ENCODE assay signal across 8 cellular contexts in genomic region chr20:34871966-34872603, GRCh38. TPM values are rescaled to one million over a fixed set of nuclear protein-coding genes. Genes with fewer than 3 reads are reported as not detected.
DNase-seq lines count a peak whose midpoint lies in the region; ATAC-seq and TF ChIP-seq lines count a peak whose summit lies in the region.

No MANE protein-coding gene starts in this region.

- H3K27me3 ChIP-seq in lower lobe of right lung (ENCODE audit: low read depth) (no peaks in the 10 kb centered on the region), tibial nerve (no peaks in the 10 kb centered on the region)

- TF ChIP-seq CTCF in astrocyte of the cerebellum (IDR thresholded peaks at IDR 0.05; ENCODE audit: low read depth, low read length, missing control alignments), result no peak
- no peak for TF ChIP-seq CTCF in lower lobe of right lung (IDR thresholded peaks at IDR 0.05)
- no peak for TF ChIP-seq CTCF in tibial nerve (IDR thresholded peaks at IDR 0.05)

- WGBS in tibial nerve, 2 donors, result 32 to 37% methylated on average over 10 of the region's 10 CpGs

- DNase-seq in activated naive CD4-positive, alpha-beta T cell treated with anti-CD3 and anti-CD28 coated beads for 36 hours, result no peak
- DNase-seq in activated naive CD4-positive, alpha-beta T cell (lab: John Stamatoyannopoulos, UW), result no peak
- DNase-seq in astrocyte of the cerebellum (ENCODE audit: low read depth), result no peak
- no peak for DNase-seq in lower lobe of right lung
- no peak for DNase-seq in tibial nerve (ENCODE audit: low spot score in 2 of 2)
- DNase-seq in amniotic stem cell (lab: John Stamatoyannopoulos, UW), result no peak
- DNase-seq in DMS 273 treated with DMSO at 0.1 percent for 48 hours (lab: John Stamatoyannopoulos, UW), result no peak

- H3K4me1 ChIP-seq in lower lobe of right lung (peaks cover 45% of the 10 kb centered on the region), tibial nerve (peaks cover 0 to 45% (median 10%) of the 10 kb centered on the region in 4 donors)

- peaks cover 53% of the 10 kb centered on the region for H3K4me1 Mint-ChIP-seq in activated naive CD4-positive, alpha-beta T cell treated with anti-CD3 and anti-CD28 coated beads for 36 hours (ENCODE audit: low read depth)

- no peaks in the 10 kb centered on the region for H3K9me3 ChIP-seq in lower lobe of right lung
- H3K9me3 ChIP-seq in tibial nerve, result no peaks in the 10 kb centered on the region

- TF ChIP-seq POLR2A in tibial nerve (IDR thresholded peaks at IDR 0.05), result no peak

- no peak for TF ChIP-seq EP300 in tibial nerve (IDR thresholded peaks at IDR 0.05)

- H3K27ac ChIP-seq in lower lobe of right lung (peak overlapping the region; percentile 75), tibial nerve (peak overlapping the region; percentile 66 to 89 (median 80))

- intact Hi-C loops in activated naive CD4-positive, alpha-beta T cell treated with anti-CD3 and anti-CD28 coated beads for 36 hours (cut with micrococcal nuclease), result loop anchor here (1.0 to 10.0 kb wide), 2 partner anchors 38 to 403 kb away; partner anchors contain the start of gene MMP24OS
- intact Hi-C loops in lower lobe of right lung (cut with DNase I), result no loop called here

- no peaks in the 10 kb centered on the region for H3K9me3 Mint-ChIP-seq in activated naive CD4-positive, alpha-beta T cell treated with anti-CD3 and anti-CD28 coated beads for 36 hours

- in situ Hi-C loops in astrocyte of the cerebellum (cut with HindIII; ENCODE audit: low sequenced_read_pairs), result no loop called here

- no peaks in the 10 kb centered on the region for H3K27me3 Mint-ChIP-seq in activated naive CD4-positive, alpha-beta T cell treated with anti-CD3 and anti-CD28 coated beads for 36 hours (ENCODE audit: low read depth)

- ATAC-seq in lower lobe of right lung (no peak), GM19023 (IDR thresholded peaks at IDR 0.05; ENCODE audit: unreplicated experiment) (no peak)

- no peaks in the 10 kb centered on the region for H3K36me3 Mint-ChIP-seq in activated naive CD4-positive, alpha-beta T cell treated with anti-CD3 and anti-CD28 coated beads for 36 hours (ENCODE audit: low read depth)

- peak overlapping the region; percentile 64 for H3K27ac Mint-ChIP-seq in activated naive CD4-positive, alpha-beta T cell treated with anti-CD3 and anti-CD28 coated beads for 36 hours

- CTCF ChIA-PET in activated naive CD4-positive, alpha-beta T cell treated with anti-CD3 and anti-CD28 coated beads for 36 hours (lab: Charles Lee), result interaction anchor here (0.5 to 6.1 kb wide), 9 partner anchors 9 to 91 kb away, joined by 3 to 122 read pairs (median 8); partner anchors contain the start of genes GSS and MYH7B

- peak overlapping the region; percentile 73 for H3K4me3 ChIP-seq in astrocyte of the cerebellum (ENCODE audit: low read depth, low read length)
- H3K4me3 ChIP-seq in lower lobe of right lung, result peak overlapping the region; percentile 75
- peak overlapping the region; percentile 66 to 85 (median 76) for H3K4me3 ChIP-seq in tibial nerve

- H3K36me3 ChIP-seq in lower lobe of right lung, result no peaks in the 10 kb centered on the region
- H3K36me3 ChIP-seq in tibial nerve, result no peaks in the 10 kb centered on the region

- peak overlapping the region; percentile 74 for H3K4me3 Mint-ChIP-seq in activated naive CD4-positive, alpha-beta T cell treated with anti-CD3 and anti-CD28 coated beads for 36 hours

RNA-seq across cellular contexts. Expression of gene GGT7, which starts 0.6 kb away (rescaled TPM):
- 10 to 100 TPM; 14.8 to 15.0 TPM for total RNA-seq in activated naive CD4-positive, alpha-beta T cell treated with anti-CD3 and anti-CD28 coated beads for 36 hours
- 24.0 TPM for total RNA-seq in lower lobe of right lung
- total RNA-seq in tibial nerve, result 10 to 100 TPM; 19.6 to 41.7 (median 28.4) TPM

RNA-seq across cellular contexts. Expression of gene ACSS2, which starts 4.3 kb away (rescaled TPM):
- total RNA-seq in activated naive CD4-positive, alpha-beta T cell treated with anti-CD3 and anti-CD28 coated beads for 36 hours, result 10 to 100 TPM; 71.3 to 73.6 TPM
- total RNA-seq in lower lobe of right lung (131 TPM), tibial nerve (100 to 1,000 TPM in 2 of 4 donors, 10 to 100 TPM in 2; 68.4 to 112 (median 94.3) TPM)

RNA-seq across cellular contexts. Expression of gene NCOA6, which starts 46.6 kb away (rescaled TPM):
- total RNA-seq in activated naive CD4-positive, alpha-beta T cell treated with anti-CD3 and anti-CD28 coated beads for 36 hours, result 10 to 100 TPM; 13.9 to 14.1 TPM
- total RNA-seq in lower lobe of right lung, result 27.1 TPM
- total RNA-seq in tibial nerve, result 10 to 100 TPM; 16.9 to 26.1 (median 24.0) TPM
